Comparison of ENCODE assay signal across 1 cellular context in the genomic region with DNA sequence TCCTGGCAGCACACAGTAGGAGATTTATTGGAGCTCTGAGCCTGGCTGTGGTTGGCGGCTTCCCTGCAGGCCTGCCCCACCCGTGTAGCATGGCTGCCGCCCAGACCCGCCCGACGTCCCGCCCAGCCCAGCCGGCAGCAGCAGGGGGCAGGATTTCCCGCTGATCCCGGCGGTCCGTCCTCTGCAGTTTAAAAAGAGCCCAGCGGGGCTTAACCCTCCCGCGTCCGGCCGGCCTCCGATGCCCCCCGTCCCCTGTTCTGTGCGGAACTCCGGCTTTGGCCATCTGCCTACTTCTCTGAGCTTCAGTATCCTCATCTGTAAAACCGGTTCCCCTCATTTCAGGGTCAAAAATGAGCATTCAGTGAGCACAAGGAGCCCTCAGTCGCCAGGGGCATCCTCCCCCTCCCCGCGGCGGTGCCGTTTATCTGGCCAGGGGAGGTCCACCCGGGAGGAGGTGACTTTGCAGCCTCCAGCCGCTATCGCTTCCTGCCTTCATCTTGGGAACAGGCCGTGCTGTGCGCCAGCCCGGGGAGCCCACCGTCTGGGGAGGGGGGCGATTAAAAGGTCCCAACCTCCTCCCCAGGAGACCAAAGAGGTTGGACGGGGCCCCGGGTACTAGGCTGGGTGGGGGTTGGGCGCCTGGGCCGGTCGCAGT.
TF ChIP-seq lines count a peak whose summit lies in the region.

Gene GAS2L1, plus strand, starts transcription at position 476 of the 655 bp plus-strand sequence. CDS start 1,456 bp downstream, outside the sequence.

TF ChIP-seq in K562, 482 proteins besides CTCF, POLR2A, EP300 and RAD21 (continued from another document and continues in another):
- TF ChIP-seq, protein P1, sequence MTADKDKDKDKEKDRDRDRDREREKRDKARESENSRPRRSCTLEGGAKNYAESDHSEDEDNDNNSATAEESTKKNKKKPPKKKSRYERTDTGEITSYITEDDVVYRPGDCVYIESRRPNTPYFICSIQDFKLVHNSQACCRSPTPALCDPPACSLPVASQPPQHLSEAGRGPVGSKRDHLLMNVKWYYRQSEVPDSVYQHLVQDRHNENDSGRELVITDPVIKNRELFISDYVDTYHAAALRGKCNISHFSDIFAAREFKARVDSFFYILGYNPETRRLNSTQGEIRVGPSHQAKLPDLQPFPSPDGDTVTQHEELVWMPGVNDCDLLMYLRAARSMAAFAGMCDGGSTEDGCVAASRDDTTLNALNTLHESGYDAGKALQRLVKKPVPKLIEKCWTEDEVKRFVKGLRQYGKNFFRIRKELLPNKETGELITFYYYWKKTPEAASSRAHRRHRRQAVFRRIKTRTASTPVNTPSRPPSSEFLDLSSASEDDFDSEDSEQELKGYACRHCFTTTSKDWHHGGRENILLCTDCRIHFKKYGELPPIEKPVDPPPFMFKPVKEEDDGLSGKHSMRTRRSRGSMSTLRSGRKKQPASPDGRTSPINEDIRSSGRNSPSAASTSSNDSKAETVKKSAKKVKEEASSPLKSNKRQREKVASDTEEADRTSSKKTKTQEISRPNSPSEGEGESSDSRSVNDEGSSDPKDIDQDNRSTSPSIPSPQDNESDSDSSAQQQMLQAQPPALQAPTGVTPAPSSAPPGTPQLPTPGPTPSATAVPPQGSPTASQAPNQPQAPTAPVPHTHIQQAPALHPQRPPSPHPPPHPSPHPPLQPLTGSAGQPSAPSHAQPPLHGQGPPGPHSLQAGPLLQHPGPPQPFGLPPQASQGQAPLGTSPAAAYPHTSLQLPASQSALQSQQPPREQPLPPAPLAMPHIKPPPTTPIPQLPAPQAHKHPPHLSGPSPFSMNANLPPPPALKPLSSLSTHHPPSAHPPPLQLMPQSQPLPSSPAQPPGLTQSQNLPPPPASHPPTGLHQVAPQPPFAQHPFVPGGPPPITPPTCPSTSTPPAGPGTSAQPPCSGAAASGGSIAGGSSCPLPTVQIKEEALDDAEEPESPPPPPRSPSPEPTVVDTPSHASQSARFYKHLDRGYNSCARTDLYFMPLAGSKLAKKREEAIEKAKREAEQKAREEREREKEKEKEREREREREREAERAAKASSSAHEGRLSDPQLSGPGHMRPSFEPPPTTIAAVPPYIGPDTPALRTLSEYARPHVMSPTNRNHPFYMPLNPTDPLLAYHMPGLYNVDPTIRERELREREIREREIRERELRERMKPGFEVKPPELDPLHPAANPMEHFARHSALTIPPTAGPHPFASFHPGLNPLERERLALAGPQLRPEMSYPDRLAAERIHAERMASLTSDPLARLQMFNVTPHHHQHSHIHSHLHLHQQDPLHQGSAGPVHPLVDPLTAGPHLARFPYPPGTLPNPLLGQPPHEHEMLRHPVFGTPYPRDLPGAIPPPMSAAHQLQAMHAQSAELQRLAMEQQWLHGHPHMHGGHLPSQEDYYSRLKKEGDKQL (CRISPR knock-in tag; IDR thresholded peaks at IDR 0.05; ENCODE audit: borderline replicate concordance), result no peak
- TF ChIP-seq, protein P2, sequence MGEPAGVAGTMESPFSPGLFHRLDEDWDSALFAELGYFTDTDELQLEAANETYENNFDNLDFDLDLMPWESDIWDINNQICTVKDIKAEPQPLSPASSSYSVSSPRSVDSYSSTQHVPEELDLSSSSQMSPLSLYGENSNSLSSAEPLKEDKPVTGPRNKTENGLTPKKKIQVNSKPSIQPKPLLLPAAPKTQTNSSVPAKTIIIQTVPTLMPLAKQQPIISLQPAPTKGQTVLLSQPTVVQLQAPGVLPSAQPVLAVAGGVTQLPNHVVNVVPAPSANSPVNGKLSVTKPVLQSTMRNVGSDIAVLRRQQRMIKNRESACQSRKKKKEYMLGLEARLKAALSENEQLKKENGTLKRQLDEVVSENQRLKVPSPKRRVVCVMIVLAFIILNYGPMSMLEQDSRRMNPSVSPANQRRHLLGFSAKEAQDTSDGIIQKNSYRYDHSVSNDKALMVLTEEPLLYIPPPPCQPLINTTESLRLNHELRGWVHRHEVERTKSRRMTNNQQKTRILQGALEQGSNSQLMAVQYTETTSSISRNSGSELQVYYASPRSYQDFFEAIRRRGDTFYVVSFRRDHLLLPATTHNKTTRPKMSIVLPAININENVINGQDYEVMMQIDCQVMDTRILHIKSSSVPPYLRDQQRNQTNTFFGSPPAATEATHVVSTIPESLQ (CRISPR knock-in tag; IDR thresholded peaks at IDR 0.05), result no peak
- no peak for TF ChIP-seq CBX8 (IDR thresholded peaks at IDR 0.05; ENCODE audit: borderline replicate concordance, extremely low read depth, low read depth, low read length, poor library complexity, severe bottlenecking)
- TF ChIP-seq RCOR1 (IDR thresholded peaks at IDR 0.05; ENCODE audit: borderline replicate concordance in 1 of 2, low read depth in 2 of 2, low read length in 2 of 2), result peak in 1 of 2 experiments; percentile 47; a peak in 1 of 4 replicates
- no peak for TF ChIP-seq TCF7 (IDR thresholded peaks at IDR 0.05; ENCODE audit: borderline replicate concordance)
- TF ChIP-seq THRAP3 (IDR thresholded peaks at IDR 0.05; ENCODE audit: borderline replicate concordance), result no peak
- TF ChIP-seq RNF2 (IDR thresholded peaks at IDR 0.05), result no peak; the same call in 1 of the 2 replicates
- peak; percentile 37; the same call in 1 of the 2 replicates for TF ChIP-seq POLR2AphosphoS5 (IDR thresholded peaks at IDR 0.05; ENCODE audit: control insufficient read depth, insufficient read depth, low read depth, low read length)
- no peak for TF ChIP-seq ARID2 (IDR thresholded peaks at IDR 0.05)
- no peak for TF ChIP-seq SLC30A9 (CRISPR knock-in tag; IDR thresholded peaks at IDR 0.05)
- TF ChIP-seq NELFE (IDR thresholded peaks at IDR 0.05; ENCODE audit: insufficient read depth, insufficient read length), result no peak
- TF ChIP-seq ZNF77 (CRISPR knock-in tag; IDR thresholded peaks at IDR 0.05), result no peak
- TF ChIP-seq FOXA3 (CRISPR knock-in tag; conservative IDR thresholded peaks at IDR 0.05 in 1 of 2, IDR thresholded peaks at IDR 0.05 in 1 of 2), result no peak
- no peak for TF ChIP-seq HNRNPH1 (optimal IDR thresholded peaks at IDR 0.05; ENCODE audit: low read depth, low read length)
- TF ChIP-seq TAF15 (IDR thresholded peaks at IDR 0.05; ENCODE audit: low read depth, low read length), result no peak
- TF ChIP-seq TGIF2 (CRISPR knock-in tag; IDR thresholded peaks at IDR 0.05), result no peak
- no peak for TF ChIP-seq ZNF668 (CRISPR knock-in tag; IDR thresholded peaks at IDR 0.05)
- no peak for TF ChIP-seq SMAD1 (IDR thresholded peaks at IDR 0.05; ENCODE audit: low read depth, low read length, partially characterized antibody)
- TF ChIP-seq POLR3A (IDR thresholded peaks at IDR 0.05; ENCODE audit: borderline replicate concordance, extremely low read depth, insufficient read depth, insufficient read length), result no peak
- peak; percentile 67 for TF ChIP-seq RBBP5 (IDR thresholded peaks at IDR 0.05; ENCODE audit: borderline replicate concordance, insufficient read depth, low read length, poor library complexity, severe bottlenecking)
- TF ChIP-seq ZBTB34 (CRISPR knock-in tag; IDR thresholded peaks at IDR 0.05), result no peak
- no peak for TF ChIP-seq CREBBP (IDR thresholded peaks at IDR 0.05; ENCODE audit: low read depth, low read length)
- no peak for TF ChIP-seq RNF219 (CRISPR knock-in tag; IDR thresholded peaks at IDR 0.05)
- TF ChIP-seq, protein P3, sequence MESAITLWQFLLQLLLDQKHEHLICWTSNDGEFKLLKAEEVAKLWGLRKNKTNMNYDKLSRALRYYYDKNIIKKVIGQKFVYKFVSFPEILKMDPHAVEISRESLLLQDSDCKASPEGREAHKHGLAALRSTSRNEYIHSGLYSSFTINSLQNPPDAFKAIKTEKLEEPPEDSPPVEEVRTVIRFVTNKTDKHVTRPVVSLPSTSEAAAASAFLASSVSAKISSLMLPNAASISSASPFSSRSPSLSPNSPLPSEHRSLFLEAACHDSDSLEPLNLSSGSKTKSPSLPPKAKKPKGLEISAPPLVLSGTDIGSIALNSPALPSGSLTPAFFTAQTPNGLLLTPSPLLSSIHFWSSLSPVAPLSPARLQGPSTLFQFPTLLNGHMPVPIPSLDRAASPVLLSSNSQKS (CRISPR knock-in tag; IDR thresholded peaks at IDR 0.05), result no peak
- no peak for TF ChIP-seq RBM25 (IDR thresholded peaks at IDR 0.05; ENCODE audit: low read depth, low read length, severe bottlenecking)
- TF ChIP-seq, protein P4, sequence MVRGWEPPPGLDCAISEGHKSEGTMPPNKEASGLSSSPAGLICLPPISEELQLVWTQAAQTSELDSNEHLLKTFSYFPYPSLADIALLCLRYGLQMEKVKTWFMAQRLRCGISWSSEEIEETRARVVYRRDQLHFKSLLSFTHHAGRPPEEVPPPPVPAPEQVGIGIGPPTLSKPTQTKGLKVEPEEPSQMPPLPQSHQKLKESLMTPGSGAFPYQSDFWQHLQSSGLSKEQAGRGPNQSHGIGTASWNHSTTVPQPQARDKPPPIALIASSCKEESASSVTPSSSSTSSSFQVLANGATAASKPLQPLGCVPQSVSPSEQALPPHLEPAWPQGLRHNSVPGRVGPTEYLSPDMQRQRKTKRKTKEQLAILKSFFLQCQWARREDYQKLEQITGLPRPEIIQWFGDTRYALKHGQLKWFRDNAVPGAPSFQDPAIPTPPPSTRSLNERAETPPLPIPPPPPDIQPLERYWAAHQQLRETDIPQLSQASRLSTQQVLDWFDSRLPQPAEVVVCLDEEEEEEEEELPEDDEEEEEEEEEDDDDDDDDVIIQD (CRISPR knock-in tag; IDR thresholded peaks at IDR 0.05), result no peak
- TF ChIP-seq JUNB (CRISPR knock-in tag; conservative IDR thresholded peaks at IDR 0.05), result no peak
- TF ChIP-seq, protein P5, sequence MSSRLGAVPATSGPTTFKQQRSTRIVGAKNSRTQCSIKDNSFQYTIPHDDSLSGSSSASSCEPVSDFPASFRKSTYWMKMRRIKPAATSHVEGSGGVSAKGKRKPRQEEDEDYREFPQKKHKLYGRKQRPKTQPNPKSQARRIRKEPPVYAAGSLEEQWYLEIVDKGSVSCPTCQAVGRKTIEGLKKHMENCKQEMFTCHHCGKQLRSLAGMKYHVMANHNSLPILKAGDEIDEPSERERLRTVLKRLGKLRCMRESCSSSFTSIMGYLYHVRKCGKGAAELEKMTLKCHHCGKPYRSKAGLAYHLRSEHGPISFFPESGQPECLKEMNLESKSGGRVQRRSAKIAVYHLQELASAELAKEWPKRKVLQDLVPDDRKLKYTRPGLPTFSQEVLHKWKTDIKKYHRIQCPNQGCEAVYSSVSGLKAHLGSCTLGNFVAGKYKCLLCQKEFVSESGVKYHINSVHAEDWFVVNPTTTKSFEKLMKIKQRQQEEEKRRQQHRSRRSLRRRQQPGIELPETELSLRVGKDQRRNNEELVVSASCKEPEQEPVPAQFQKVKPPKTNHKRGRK (tag; IDR thresholded peaks at IDR 0.05), result no peak
- no peak for TF ChIP-seq GATAD2A (IDR thresholded peaks at IDR 0.05)
- no peak for TF ChIP-seq TEAD2 (tag; IDR thresholded peaks at IDR 0.05)
- no peak for TF ChIP-seq FOXJ2 (tag; IDR thresholded peaks at IDR 0.05)
- peak; percentile 60; the same call in 1 of the 2 replicates for TF ChIP-seq PHF8 (IDR thresholded peaks at IDR 0.05; ENCODE audit: borderline replicate concordance, low read length)
- TF ChIP-seq IFI16 (CRISPR knock-in tag; IDR thresholded peaks at IDR 0.05), result no peak
- TF ChIP-seq, protein P6, sequence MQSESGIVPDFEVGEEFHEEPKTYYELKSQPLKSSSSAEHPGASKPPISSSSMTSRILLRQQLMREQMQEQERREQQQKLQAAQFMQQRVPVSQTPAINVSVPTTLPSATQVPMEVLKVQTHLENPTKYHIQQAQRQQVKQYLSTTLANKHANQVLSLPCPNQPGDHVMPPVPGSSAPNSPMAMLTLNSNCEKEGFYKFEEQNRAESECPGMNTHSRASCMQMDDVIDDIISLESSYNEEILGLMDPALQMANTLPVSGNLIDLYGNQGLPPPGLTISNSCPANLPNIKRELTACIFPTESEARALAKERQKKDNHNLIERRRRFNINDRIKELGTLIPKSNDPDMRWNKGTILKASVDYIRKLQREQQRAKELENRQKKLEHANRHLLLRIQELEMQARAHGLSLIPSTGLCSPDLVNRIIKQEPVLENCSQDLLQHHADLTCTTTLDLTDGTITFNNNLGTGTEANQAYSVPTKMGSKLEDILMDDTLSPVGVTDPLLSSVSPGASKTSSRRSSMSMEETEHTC (IDR thresholded peaks at IDR 0.05), result no peak
- TF ChIP-seq GATA2 (CRISPR knock-in tag; IDR thresholded peaks at IDR 0.05), result no peak
- TF ChIP-seq MCM3 (IDR thresholded peaks at IDR 0.05), result no peak
- TF ChIP-seq SRSF3 (IDR thresholded peaks at IDR 0.05; ENCODE audit: insufficient read depth, low read length), result no peak
- TF ChIP-seq BHLHE40 (IDR thresholded peaks at IDR 0.05; ENCODE audit: low read length), result no peak
- TF ChIP-seq POU5F1 (IDR thresholded peaks at IDR 0.05; ENCODE audit: borderline replicate concordance, low read depth, low read length, partially characterized antibody), result no peak
- TF ChIP-seq GTF2E2 (tag; IDR thresholded peaks at IDR 0.05), result peak; percentile 48; the same call in 1 of the 2 replicates
- no peak for TF ChIP-seq HNRNPL (IDR thresholded peaks at IDR 0.05; ENCODE audit: low read depth, low read length)
- TF ChIP-seq NCOA1 (IDR thresholded peaks at IDR 0.05; ENCODE audit: low read depth), result 0 out of 2 replicates have a peak, but pooled peaks have one; percentile 46
- TF ChIP-seq ZNF124 (CRISPR knock-in tag; IDR thresholded peaks at IDR 0.05), result no peak
